In the genomic region with DNA sequence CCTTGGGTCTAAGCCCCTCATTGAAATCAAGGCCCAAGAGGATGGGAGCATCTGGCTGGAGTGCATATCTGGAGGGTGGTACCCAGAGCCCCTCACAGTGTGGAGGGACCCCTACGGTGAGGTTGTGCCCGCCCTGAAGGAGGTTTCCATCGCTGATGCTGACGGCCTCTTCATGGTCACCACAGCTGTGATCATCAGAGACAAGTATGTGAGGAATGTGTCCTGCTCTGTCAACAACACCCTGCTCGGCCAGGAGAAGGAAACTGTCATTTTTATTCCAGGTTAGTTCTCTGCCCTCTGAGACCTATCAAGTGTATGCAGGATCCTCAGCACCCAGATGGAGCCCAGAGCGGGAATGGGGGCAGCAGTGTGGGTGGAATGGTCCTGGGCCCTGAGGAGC, we compare ENCODE assay signal across 19 cellular contexts. TPM values are rescaled to one million over a fixed set of nuclear protein-coding genes. Genes with fewer than 3 reads are reported as not detected.
DNase-seq lines count a peak whose midpoint lies in the region; ATAC-seq, FAIRE-seq and TF ChIP-seq lines count a peak whose summit lies in the region.
"Had no signal": no experiment of that assay in that cellular context is flagged by ENCODE, and none has a peak within 500 bp of the region (broad histone marks: within the 10 kb centered on the region; RNA-seq: fewer than 3 reads in every experiment).

No MANE protein-coding gene starts in this region.

- no TSS peak for BruUV-seq in Caco-2 (replicated peaks; lab: Mats Ljungman, UMichigan)

- no peak overlapping the region for H2AK5ac ChIP-seq in H1 (ENCODE audit: low read depth, low read length)

- no peak for TF ChIP-seq POLR2A in H1 (IDR thresholded peaks at IDR 0.05; ENCODE audit: control extremely low read depth in 1 of 2, low read depth in 2 of 2, low read length in 2 of 2)

- no peak for TF ChIP-seq EP300 in H1 (IDR thresholded peaks at IDR 0.05; ENCODE audit: borderline replicate concordance in 1 of 2, low read depth in 2 of 2, low read length in 2 of 2)

- H3K36me3 ChIP-seq in Caco-2 (ENCODE audit: control insufficient read depth, insufficient read depth, low read length) (no peaks in the 10 kb centered on the region), H1 (ENCODE audit: control insufficient read depth in 2 of 4, insufficient read depth in 4 of 4, low read length in 3 of 4) (peaks cover 0 to 14% (median 12%) of the 10 kb centered on the region in 4 experiments; a peak in 7 of 8 replicates), neural progenitor cell (no peaks in the 10 kb centered on the region)
- H3K36me3 ChIP-seq in effector memory CD4-positive, alpha-beta T cell (ENCODE audit: control insufficient read depth, insufficient read depth, low read length), result no peaks in the 10 kb centered on the region

- H4K8ac ChIP-seq in H1 (ENCODE audit: extremely low read depth, insufficient read depth, low read length), result no peak overlapping the region; the same call in 1 of the 2 replicates

- H2BK15ac ChIP-seq in H1 (ENCODE audit: low read length), result no peak overlapping the region

- TF ChIP-seq CTCF in Caco-2 (IDR thresholded peaks at IDR 0.05; ENCODE audit: insufficient read depth in 1 of 2, low read depth in 1 of 2, low read length in 1 of 2, severe bottlenecking in 1 of 2, unreplicated experiment in 1 of 2) (no peak), H1 (IDR thresholded peaks at IDR 0.05; ENCODE audit: control extremely low read depth in 1 of 3, insufficient read depth in 1 of 3, low read depth in 1 of 3, low read length in 3 of 3) (no peak), neural progenitor cell (IDR thresholded peaks at IDR 0.05) (no peak)

- H2AFZ ChIP-seq in H1 (ENCODE audit: low read length) (no peak overlapping the region), neural progenitor cell (replicated peaks) (no peak overlapping the region)

- intact Hi-C loops in Caco-2 (cut with micrococcal nuclease; ENCODE audit: unreplicated experiment), result loop anchor here (1.0 kb wide), 1 partner anchor 14 kb away; a partner anchor contains a TSS

- H3K9ac ChIP-seq in H1 (replicated peaks in 1 of 4; ENCODE audit: extremely low read depth in 1 of 4, low read depth in 3 of 4, low read length in 3 of 4), result no peak overlapping the region
- no peak overlapping the region for H3K9ac ChIP-seq in neural progenitor cell

- H4K20me1 ChIP-seq in H1 (replicated peaks in 1 of 2; ENCODE audit: control insufficient read depth in 1 of 2, insufficient read depth in 2 of 2, low read length in 2 of 2) (no peaks in the 10 kb centered on the region), neural progenitor cell (ENCODE audit: low read depth) (no peaks in the 10 kb centered on the region)

- peak; percentile 41 to 49 for DNase-seq in Caco-2
- peak; percentile 54 for DNase-seq in M059J (ENCODE audit: low read depth)
- DNase-seq in H1 (ENCODE audit: low read depth in 1 of 2, low spot score in 2 of 2), result no peak
- DNase-seq in neural progenitor cell (ENCODE audit: low spot score), result peak; percentile 4
- DNase-seq in effector memory CD4-positive, alpha-beta T cell, result no peak
- no peak for DNase-seq in occipital lobe (lab: John Stamatoyannopoulos, UW)
- DNase-seq in urothelium cell line (ENCODE audit: low spot score), result no peak
- DNase-seq: foreskin melanocyte, H9, kidney glomerular epithelial cell, NCI-H1436 treated with DMSO at 0.1 percent for 48 hours, NCI-H2171, NCI-H748 treated with DMSO at 0.1 percent for 48 hours, T-helper 9 cell had no signal

- no peaks in the 10 kb centered on the region for H3K36me3 Mint-ChIP-seq in Caco-2 (ENCODE audit: insufficient read depth, unreplicated experiment)
- peaks cover 19% of the 10 kb centered on the region for H3K36me3 Mint-ChIP-seq in neural progenitor cell

- H3K56ac ChIP-seq in H1 (replicated peaks; ENCODE audit: insufficient read length, low read depth, low read length), result no peak overlapping the region

- peak overlapping the region; percentile 62 for H3K4me3 Mint-ChIP-seq in Caco-2 (ENCODE audit: unreplicated experiment)
- H3K4me3 Mint-ChIP-seq in neural progenitor cell, result no peak overlapping the region
- H3K4me3 Mint-ChIP-seq: dendritic cell treated with granulocyte-macrophage colony-stimulating factor and Interleukin-4, amounts not matched to agents 40 ng/mL and 50 ng/mL, for 4 days had no signal

- 80% methylated on average over 6 of the region's 6 CpGs; no CpG with 5 or more reads in 1 of the 2 experiments for WGBS in H1 (ENCODE audit: extremely low coverage in 1 of 2, insufficient coverage in 1 of 2, insufficient read length in 1 of 2, insufficient replicate concordance in 2 of 2, low coverage in 1 of 2, low lambda C conversion rate in 2 of 2, missing lambda C conversion rate in 1 of 2), 2 experiments

- H3K9me3 ChIP-seq in Caco-2 (no peaks in the 10 kb centered on the region), H1 (ENCODE audit: insufficient read depth in 2 of 2, low read depth in 1 of 2, low read length in 1 of 2) (no peaks in the 10 kb centered on the region), neural progenitor cell (ENCODE audit: low read depth) (no peaks in the 10 kb centered on the region)
- H3K9me3 ChIP-seq in effector memory CD4-positive, alpha-beta T cell (ENCODE audit: control insufficient read depth, low read length), result no peaks in the 10 kb centered on the region

- no peak overlapping the region for H3K23ac ChIP-seq in H1 (ENCODE audit: insufficient read length)

- TF ChIP-seq RAD21 in H1 (IDR thresholded peaks at IDR 0.05 in 1 of 2, conservative IDR thresholded peaks at IDR 0.05 in 1 of 2; ENCODE audit: low read depth in 2 of 2, low read length in 2 of 2), result no peak

- no peak overlapping the region for H3K18ac ChIP-seq in H1 (ENCODE audit: extremely low read depth, low read length)

- no peak overlapping the region for H4K5ac ChIP-seq in H1 (ENCODE audit: insufficient read length, low read depth, low read length)

- H3K27me3 Mint-ChIP-seq in Caco-2 (ENCODE audit: insufficient read depth, unreplicated experiment) (no peaks in the 10 kb centered on the region), neural progenitor cell (ENCODE audit: insufficient read depth, low read depth) (peaks cover 3% of the 10 kb centered on the region)
- H3K27me3 Mint-ChIP-seq: dendritic cell treated with granulocyte-macrophage colony-stimulating factor and Interleukin-4, amounts not matched to agents 40 ng/mL and 50 ng/mL, for 4 days had no signal

- H3K4me1 ChIP-seq in Caco-2 (peaks cover 9% of the 10 kb centered on the region), H1 (replicated peaks in 1 of 4; ENCODE audit: control insufficient read depth in 3 of 4, insufficient read depth in 4 of 4, low read length in 3 of 4) (peaks cover 0 to 8% (median 5%) of the 10 kb centered on the region in 4 experiments; a peak in 5 of 7 replicates), neural progenitor cell (peaks cover 13% of the 10 kb centered on the region)
- H3K4me1 ChIP-seq in effector memory CD4-positive, alpha-beta T cell (ENCODE audit: control insufficient read depth, insufficient read depth, low read length, poor library complexity, severe bottlenecking), result no peaks in the 10 kb centered on the region

- no peak for ATAC-seq in GM21786 (IDR thresholded peaks at IDR 0.05; ENCODE audit: unreplicated experiment)

- no peak overlapping the region for H2BK120ac ChIP-seq in H1 (replicated peaks; ENCODE audit: low read depth, low read length)

- H2BK12ac ChIP-seq in H1 (ENCODE audit: low read depth, low read length), result no peak overlapping the region

- H3K14ac ChIP-seq in H1 (ENCODE audit: insufficient read length), result no peak overlapping the region

- H2BK5ac ChIP-seq in H1 (ENCODE audit: low read depth, low read length), result no peak overlapping the region

- H3K27me3 ChIP-seq in Caco-2 (replicated peaks; ENCODE audit: control insufficient read depth, insufficient read depth, low read length) (no peaks in the 10 kb centered on the region), H1 (replicated peaks in 1 of 4; ENCODE audit: control insufficient read depth in 3 of 4, extremely low read depth in 1 of 4, insufficient read depth in 3 of 4, low read length in 3 of 4) (no peaks in the 10 kb centered on the region), neural progenitor cell (no peaks in the 10 kb centered on the region)
- H3K27me3 ChIP-seq in effector memory CD4-positive, alpha-beta T cell (replicated peaks; ENCODE audit: control insufficient read depth, insufficient read depth, low read length, poor library complexity, severe bottlenecking), result no peaks in the 10 kb centered on the region

- peaks cover 3% of the 10 kb centered on the region for H3K79me1 ChIP-seq in H1 (ENCODE audit: low read depth, low read length)

- H3K9me3 Mint-ChIP-seq in Caco-2 (ENCODE audit: unreplicated experiment) (no peaks in the 10 kb centered on the region), neural progenitor cell (no peaks in the 10 kb centered on the region)
- H3K9me3 Mint-ChIP-seq: activated T-helper 2 cell treated with anti-CD3 and anti-CD28 coated beads, Interferon-gamma antibody, Interleukin-2, Interleukin-4, amounts not matched to agents 10 μg/mL and 5 μg/mL and 100 μg/mL, durations not matched to agents 14 hours and 24 hours and 36 hours; dendritic cell treated with granulocyte-macrophage colony-stimulating factor and Interleukin-4, amounts not matched to agents 40 ng/mL and 50 ng/mL, for 4 days; H9 had no signal

- no peak for FAIRE-seq in H1 (lab: Jason Lieb, UNC)
- FAIRE-seq in urothelium cell line (lab: Jason Lieb, UNC), result no peak
- FAIRE-seq: bronchial epithelial cell had no signal

- no peak overlapping the region for H2BK20ac ChIP-seq in H1 (ENCODE audit: low read length)

- H3K27ac Mint-ChIP-seq in Caco-2 (ENCODE audit: unreplicated experiment), result peak overlapping the region; percentile 81
- H3K27ac Mint-ChIP-seq in neural progenitor cell, result no peak overlapping the region
- H3K27ac Mint-ChIP-seq: activated T-helper 2 cell treated with anti-CD3 and anti-CD28 coated beads, Interferon-gamma antibody, Interleukin-2, Interleukin-4, amounts not matched to agents 10 μg/mL and 5 μg/mL and 100 μg/mL, durations not matched to agents 14 hours and 24 hours and 36 hours; dendritic cell treated with granulocyte-macrophage colony-stimulating factor and Interleukin-4, amounts not matched to agents 40 ng/mL and 50 ng/mL, for 4 days had no signal

- H3K4me2 ChIP-seq in H1 (ENCODE audit: insufficient read depth in 1 of 2, low read depth in 2 of 2, low read length in 2 of 2), result no peak overlapping the region
- H3K4me2 ChIP-seq in neural progenitor cell, result no peak overlapping the region

- H4K91ac ChIP-seq in H1 (replicated peaks; ENCODE audit: insufficient read length, low read length), result no peak overlapping the region

- POLR2A ChIA-PET in Caco-2 (lab: Charles Lee), result no interaction called here
- POLR2A ChIA-PET in H1 (lab: Charles Lee; ENCODE audit: partially characterized antibody), result interaction anchor here (0.9 kb wide), 1 partner anchor 10 kb away, joined by 3 read pairs; no protein-coding TSS in a partner anchor

- H3K4ac ChIP-seq in H1 (replicated peaks; ENCODE audit: insufficient read length, low read depth, low read length), result no peak overlapping the region

- H3F3A ChIP-seq in neural progenitor cell (ENCODE audit: low read depth), result no peaks in the 10 kb centered on the region

- H3K4me1 Mint-ChIP-seq in Caco-2 (ENCODE audit: low read depth, unreplicated experiment) (peaks cover 13% of the 10 kb centered on the region), neural progenitor cell (peaks cover 10% of the 10 kb centered on the region)

- H3K27ac ChIP-seq in H1 (ENCODE audit: low read depth, low read length) (no peak overlapping the region), neural progenitor cell (no peak overlapping the region)
- no peak overlapping the region for H3K27ac ChIP-seq in effector memory CD4-positive, alpha-beta T cell (ENCODE audit: insufficient read depth, low read length, poor library complexity, severe bottlenecking)

- H3K23me2 ChIP-seq in H1 (ENCODE audit: low read depth, low read length), result no peaks in the 10 kb centered on the region; the same call in 1 of the 2 replicates

- CTCF ChIA-PET in Caco-2 (lab: Charles Lee) (no interaction called here), H1 (lab: Charles Lee; ENCODE audit: partially characterized antibody) (interaction anchor here (3.6 kb wide), 1 partner anchor 20 kb away, joined by 14 read pairs; no protein-coding TSS in a partner anchor)

- H3K4me3 ChIP-seq in Caco-2 (ENCODE audit: low read depth, low read length), result no peak overlapping the region
- H3K4me3 ChIP-seq in H1 (ENCODE audit: extremely low read depth in 1 of 4, insufficient read depth in 2 of 4, low read depth in 3 of 4, low read length in 4 of 4), result no peak overlapping the region
- no peak overlapping the region for H3K4me3 ChIP-seq in neural progenitor cell
- no peak overlapping the region for H3K4me3 ChIP-seq in effector memory CD4-positive, alpha-beta T cell (ENCODE audit: insufficient read depth, low read depth, low read length, poor library complexity, severe bottlenecking)

- H3K79me2 ChIP-seq in H1 (ENCODE audit: control insufficient read depth in 1 of 2, insufficient read depth in 2 of 2, low read length in 2 of 2) (no peaks in the 10 kb centered on the region), neural progenitor cell (ENCODE audit: low read depth) (peaks cover 7% of the 10 kb centered on the region)

RNA-seq across cellular contexts. Expression of a gene that starts 5.1 kb away (rescaled TPM):
- total RNA-seq in Caco-2 (2022) (7.1 and 9.8 TPM in 2 replicates), neural progenitor cell (ENCODE audit: low replicate concordance) (28.2 and 30.9 TPM in 2 replicates), occipital lobe (4.2 TPM)
- 25.1 and 26.0 TPM in 2 replicates for total RNA-seq in M059J (2014; rRNA removed; shearing (Covaris generic))
- total RNA-seq in H1 (2021; fragmentation: NEBNext Ultra II Directional; extraction: Animal tissue kit (Norgen Biotek cat#: 25700)), result 16.0 and 20.2 TPM in 2 replicates
- polyA plus RNA-seq in H1 (2011; rRNA removed), result 12.2 and 14.9 TPM in 2 replicates
- 18.5 TPM for polyA plus RNA-seq in H1 (2011; cell fraction: cytosol; rRNA removed)
- 36.1 TPM for polyA plus RNA-seq in H1 (2011; cell fraction: nucleus; rRNA removed)
- 16.0 to 20.3 TPM (median 16.8 TPM) in 4 replicates for polyA plus RNA-seq in H1 (2012, experiment 1 of 2)
- polyA plus RNA-seq in H1 (2012, experiment 2 of 2), result 7.9 TPM
- 20.6 TPM for polyA plus RNA-seq in H1 (2013, experiment 1 of 2)
- polyA plus RNA-seq in H1 (2013, experiment 2 of 2), result 20.3 TPM
- polyA minus RNA-seq in H1 (2011; rRNA and poly(A)+ RNA removed), result 33.1 TPM in 2 replicates
- polyA minus RNA-seq in H1 (2011; cell fraction: cytosol; rRNA and poly(A)+ RNA removed), result 13.3 TPM
- 44.5 TPM for polyA minus RNA-seq in H1 (2011; cell fraction: nucleus; rRNA and poly(A)+ RNA removed)

RNA-seq across cellular contexts. Expression of a gene that starts 14.1 kb away (rescaled TPM):
- total RNA-seq in Caco-2 (2022) (2.0 and 2.6 TPM in 2 replicates), neural progenitor cell (ENCODE audit: low replicate concordance) (9.7 and 9.8 TPM in 2 replicates), occipital lobe (17.5 TPM)
- 72.0 and 72.7 TPM in 2 replicates for total RNA-seq in M059J (2014; rRNA removed; shearing (Covaris generic))
- 5.1 and 5.6 TPM in 2 replicates for total RNA-seq in H1 (2021; fragmentation: NEBNext Ultra II Directional; extraction: Animal tissue kit (Norgen Biotek cat#: 25700))
- 4.4 and 4.7 TPM in 2 replicates for polyA plus RNA-seq in H1 (2011; rRNA removed)
- polyA plus RNA-seq in H1 (2011; cell fraction: cytosol; rRNA removed), result 6.1 TPM
- polyA plus RNA-seq in H1 (2011; cell fraction: nucleus; rRNA removed), result 13.8 TPM
- polyA plus RNA-seq in H1 (2012, experiment 1 of 2), result 4.9 to 7.4 TPM (median 7.2 TPM) in 4 replicates
- polyA plus RNA-seq in H1 (2012, experiment 2 of 2), result 0.83 TPM
- 5.4 TPM for polyA plus RNA-seq in H1 (2013, experiment 1 of 2)
- polyA plus RNA-seq in H1 (2013, experiment 2 of 2), result 6.0 TPM
- polyA minus RNA-seq in H1 (2011; rRNA and poly(A)+ RNA removed), result 5.9 and 22.2 TPM in 2 replicates
- polyA minus RNA-seq in H1 (2011; cell fraction: cytosol; rRNA and poly(A)+ RNA removed), result 1.8 TPM
- polyA minus RNA-seq in H1 (2011; cell fraction: nucleus; rRNA and poly(A)+ RNA removed), result 8.9 TPM

RNA-seq across cellular contexts. Expression of a gene that starts 23.0 kb away (rescaled TPM):
- total RNA-seq in Caco-2 (2022), result 2.4 and 2.5 TPM in 2 replicates
- 55.2 and 56.8 TPM in 2 replicates for total RNA-seq in M059J (2014; rRNA removed; shearing (Covaris generic))
- 5.5 and 5.6 TPM in 2 replicates for total RNA-seq in H1 (2021; fragmentation: NEBNext Ultra II Directional; extraction: Animal tissue kit (Norgen Biotek cat#: 25700))
- polyA plus RNA-seq in H1 (2011; rRNA removed), result 3.4 and 5.3 TPM in 2 replicates
- polyA plus RNA-seq in H1 (2011; cell fraction: cytosol; rRNA removed), result 5.5 TPM
- 11.3 TPM for polyA plus RNA-seq in H1 (2011; cell fraction: nucleus; rRNA removed)
- polyA plus RNA-seq in H1 (2012, experiment 1 of 2), result 5.5 to 11.8 TPM (median 7.3 TPM) in 4 replicates
- polyA plus RNA-seq in H1 (2012, experiment 2 of 2), result 1.1 TPM
- 5.9 TPM for polyA plus RNA-seq in H1 (2013, experiment 1 of 2)
- 5.8 TPM for polyA plus RNA-seq in H1 (2013, experiment 2 of 2)
- polyA minus RNA-seq in H1 (2011; rRNA and poly(A)+ RNA removed), result 11.7 and 14.0 TPM in 2 replicates
- 2.0 TPM for polyA minus RNA-seq in H1 (2011; cell fraction: cytosol; rRNA and poly(A)+ RNA removed)
- polyA minus RNA-seq in H1 (2011; cell fraction: nucleus; rRNA and poly(A)+ RNA removed), result 9.5 TPM
- total RNA-seq in neural progenitor cell (ENCODE audit: low replicate concordance), result 3.2 and 5.9 TPM in 2 replicates
- 2.3 TPM for total RNA-seq in occipital lobe

RNA-seq across cellular contexts. Expression of a gene that starts 52.3 kb away (rescaled TPM):
- total RNA-seq in Caco-2 (2022) (0.32 and 0.98 TPM in 2 replicates), neural progenitor cell (ENCODE audit: low replicate concordance) (0.13 and 2.9 TPM in 2 replicates), occipital lobe (2.8 TPM)
- total RNA-seq in M059J (2014; rRNA removed; shearing (Covaris generic)), result 29.8 and 33.2 TPM in 2 replicates
- total RNA-seq in H1 (2021; fragmentation: NEBNext Ultra II Directional; extraction: Animal tissue kit (Norgen Biotek cat#: 25700)), result 2.0 and 3.4 TPM in 2 replicates
- polyA plus RNA-seq in H1 (2011; rRNA removed), result 2.6 and 2.9 TPM in 2 replicates
- 3.5 TPM for polyA plus RNA-seq in H1 (2011; cell fraction: cytosol; rRNA removed)
- polyA plus RNA-seq in H1 (2011; cell fraction: nucleus; rRNA removed), result 11.3 TPM
- 1.8 to 3.1 TPM (median 2.6 TPM) in 4 replicates for polyA plus RNA-seq in H1 (2012, experiment 1 of 2)
- polyA plus RNA-seq in H1 (2012, experiment 2 of 2), result 0.12 TPM
- polyA plus RNA-seq in H1 (2013, experiment 1 of 2), result 2.2 TPM
- 1.5 TPM for polyA plus RNA-seq in H1 (2013, experiment 2 of 2)
- 6.9 and 7.9 TPM in 2 replicates for polyA minus RNA-seq in H1 (2011; rRNA and poly(A)+ RNA removed)
- polyA minus RNA-seq in H1 (2011; cell fraction: cytosol; rRNA and poly(A)+ RNA removed), result 1.5 TPM
- 10.3 TPM for polyA minus RNA-seq in H1 (2011; cell fraction: nucleus; rRNA and poly(A)+ RNA removed)
- polyA plus RNA-seq: neural cell had no signal

Comparison
In these comparisons a context has a peak if more than half of its experiments do, and no peak if none do; other contexts are left out.
1. DNase-seq: peak in Caco-2 (2 of 2), M059J (single experiment) and neural progenitor cell (single experiment); none in H1 (0 of 2), effector memory CD4-positive, alpha-beta T cell (0 of 3), occipital lobe (single experiment) and urothelium cell line (single experiment).